8 cellular contexts compared by ENCODE assay signal in the genomic region with DNA sequence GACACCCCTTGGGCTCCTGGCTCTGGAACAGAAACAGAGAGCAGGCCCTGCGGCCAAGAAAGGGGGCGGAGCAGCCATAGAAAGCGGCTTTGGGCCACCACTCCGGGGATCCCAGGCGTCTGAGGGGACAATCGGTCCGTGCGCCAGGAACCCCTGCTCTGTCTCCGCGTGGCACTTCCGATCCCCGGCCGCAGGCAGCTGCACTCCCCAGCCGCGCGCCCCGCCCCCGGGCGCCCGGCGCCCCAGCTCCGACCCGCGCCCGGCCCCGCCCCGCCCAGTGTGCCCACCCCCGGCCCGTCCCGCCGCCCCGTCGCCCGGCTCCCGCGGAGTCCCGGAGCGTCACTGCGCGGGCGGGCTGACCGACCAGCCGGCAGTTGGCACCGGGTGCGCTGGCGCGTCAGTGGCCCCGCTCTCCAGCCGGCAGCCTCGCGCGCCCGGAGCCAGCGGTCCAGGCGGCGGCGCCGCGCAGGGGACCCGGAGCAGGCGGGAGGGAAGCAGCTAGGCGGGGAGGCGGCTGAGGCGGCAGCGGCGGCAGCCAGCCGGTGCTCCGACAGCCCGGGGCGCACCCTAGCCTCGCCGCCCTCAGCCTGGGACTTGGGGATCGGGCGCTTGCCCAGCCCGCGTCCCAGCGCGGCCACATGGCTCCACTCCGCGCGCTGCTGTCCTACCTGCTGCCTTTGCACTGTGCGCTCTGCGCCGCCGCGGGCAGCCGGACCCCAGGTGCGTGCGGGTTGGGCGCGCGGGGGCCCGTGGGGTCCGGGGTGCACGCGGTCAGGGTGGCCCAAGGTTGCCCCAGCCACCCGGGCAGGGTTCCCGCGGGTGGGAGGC. TPM values are rescaled to one million over a fixed set of nuclear protein-coding genes. Genes with fewer than 3 reads are reported as not detected.
DNase-seq lines count a peak whose midpoint lies in the region; ATAC-seq and TF ChIP-seq lines count a peak whose summit lies in the region.

A gene with protein sequence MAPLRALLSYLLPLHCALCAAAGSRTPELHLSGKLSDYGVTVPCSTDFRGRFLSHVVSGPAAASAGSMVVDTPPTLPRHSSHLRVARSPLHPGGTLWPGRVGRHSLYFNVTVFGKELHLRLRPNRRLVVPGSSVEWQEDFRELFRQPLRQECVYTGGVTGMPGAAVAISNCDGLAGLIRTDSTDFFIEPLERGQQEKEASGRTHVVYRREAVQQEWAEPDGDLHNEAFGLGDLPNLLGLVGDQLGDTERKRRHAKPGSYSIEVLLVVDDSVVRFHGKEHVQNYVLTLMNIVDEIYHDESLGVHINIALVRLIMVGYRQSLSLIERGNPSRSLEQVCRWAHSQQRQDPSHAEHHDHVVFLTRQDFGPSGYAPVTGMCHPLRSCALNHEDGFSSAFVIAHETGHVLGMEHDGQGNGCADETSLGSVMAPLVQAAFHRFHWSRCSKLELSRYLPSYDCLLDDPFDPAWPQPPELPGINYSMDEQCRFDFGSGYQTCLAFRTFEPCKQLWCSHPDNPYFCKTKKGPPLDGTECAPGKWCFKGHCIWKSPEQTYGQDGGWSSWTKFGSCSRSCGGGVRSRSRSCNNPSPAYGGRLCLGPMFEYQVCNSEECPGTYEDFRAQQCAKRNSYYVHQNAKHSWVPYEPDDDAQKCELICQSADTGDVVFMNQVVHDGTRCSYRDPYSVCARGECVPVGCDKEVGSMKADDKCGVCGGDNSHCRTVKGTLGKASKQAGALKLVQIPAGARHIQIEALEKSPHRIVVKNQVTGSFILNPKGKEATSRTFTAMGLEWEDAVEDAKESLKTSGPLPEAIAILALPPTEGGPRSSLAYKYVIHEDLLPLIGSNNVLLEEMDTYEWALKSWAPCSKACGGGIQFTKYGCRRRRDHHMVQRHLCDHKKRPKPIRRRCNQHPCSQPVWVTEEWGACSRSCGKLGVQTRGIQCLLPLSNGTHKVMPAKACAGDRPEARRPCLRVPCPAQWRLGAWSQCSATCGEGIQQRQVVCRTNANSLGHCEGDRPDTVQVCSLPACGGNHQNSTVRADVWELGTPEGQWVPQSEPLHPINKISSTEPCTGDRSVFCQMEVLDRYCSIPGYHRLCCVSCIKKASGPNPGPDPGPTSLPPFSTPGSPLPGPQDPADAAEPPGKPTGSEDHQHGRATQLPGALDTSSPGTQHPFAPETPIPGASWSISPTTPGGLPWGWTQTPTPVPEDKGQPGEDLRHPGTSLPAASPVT (plus strand): TSS at position 342 of the 828 bp plus-strand sequence. CDS start 297 bp downstream, at position 639.

- H3K4me1 ChIP-seq in RWPE2 (ENCODE audit: insufficient read depth, poor library complexity, severe bottlenecking) = peaks cover 10% of the 10 kb centered on the region

- ATAC-seq in RWPE2 (ENCODE audit: low read depth) (peak; percentile 58), GM18870 (IDR thresholded peaks at IDR 0.05; ENCODE audit: unreplicated experiment) (no peak)
- peak; percentile 26 for ATAC-seq in stimulated activated memory B cell treated with anti-CD40 and anti-IgM and Interleukin-4, amounts not matched to agents 10 μg/mL and 1 μg/mL and 100 μg/mL, for 72 hours

- no peak within 1 kb of the TSS for H3K27ac ChIP-seq in RWPE2 (ENCODE audit: poor library complexity, severe bottlenecking)
- H3K27ac ChIP-seq in layer of hippocampus (ENCODE audit: low read depth, low read length) = peak within 1 kb of the TSS; percentile 81

- no peaks in the 10 kb centered on the region for H3K9me3 Mint-ChIP-seq in T-helper 1 cell treated with Interleukin-12 subunit alpha and Interleukin-12 subunit beta and Interleukin-4 antibody, amounts not matched to agents 30 μg/mL and 1 μg/mL, for 36 hours
- H3K9me3 Mint-ChIP-seq in chondrocyte (ENCODE audit: low read depth) = no peaks in the 10 kb centered on the region
- H3K9me3 Mint-ChIP-seq in stimulated activated memory B cell treated with anti-CD40 and anti-IgM and Interleukin-4, amounts not matched to agents 10 μg/mL and 1 μg/mL and 100 μg/mL, for 72 hours = peaks cover 6% of the 10 kb centered on the region

- no peak within 1 kb of the TSS for H3K27ac Mint-ChIP-seq in T-helper 1 cell treated with Interleukin-12 subunit alpha and Interleukin-12 subunit beta and Interleukin-4 antibody, amounts not matched to agents 30 μg/mL and 1 μg/mL, for 36 hours
- peak within 1 kb of the TSS; percentile 90 for H3K27ac Mint-ChIP-seq in chondrocyte (ENCODE audit: unreplicated experiment)
- H3K27ac Mint-ChIP-seq in stimulated activated memory B cell treated with anti-CD40 and anti-IgM and Interleukin-4, amounts not matched to agents 10 μg/mL and 1 μg/mL and 100 μg/mL, for 72 hours = no peak within 1 kb of the TSS

- peaks cover 49% of the 10 kb centered on the region for H3K27me3 Mint-ChIP-seq in T-helper 1 cell treated with Interleukin-12 subunit alpha and Interleukin-12 subunit beta and Interleukin-4 antibody, amounts not matched to agents 30 μg/mL and 1 μg/mL, for 36 hours (ENCODE audit: low read depth)
- H3K27me3 Mint-ChIP-seq in chondrocyte (ENCODE audit: low read depth) = peaks cover 3% of the 10 kb centered on the region
- peaks cover 65% of the 10 kb centered on the region for H3K27me3 Mint-ChIP-seq in stimulated activated memory B cell treated with anti-CD40 and anti-IgM and Interleukin-4, amounts not matched to agents 10 μg/mL and 1 μg/mL and 100 μg/mL, for 72 hours

- no peaks in the 10 kb centered on the region for H3K36me3 Mint-ChIP-seq in T-helper 1 cell treated with Interleukin-12 subunit alpha and Interleukin-12 subunit beta and Interleukin-4 antibody, amounts not matched to agents 30 μg/mL and 1 μg/mL, for 36 hours (ENCODE audit: low read depth)
- peaks cover 1% of the 10 kb centered on the region for H3K36me3 Mint-ChIP-seq in chondrocyte (ENCODE audit: low read depth)
- H3K36me3 Mint-ChIP-seq in stimulated activated memory B cell treated with anti-CD40 and anti-IgM and Interleukin-4, amounts not matched to agents 10 μg/mL and 1 μg/mL and 100 μg/mL, for 72 hours = no peaks in the 10 kb centered on the region

- H3K4me3 ChIP-seq in RWPE2 (ENCODE audit: severe bottlenecking) = peak within 1 kb of the TSS; percentile 22

- peak within 1 kb of the TSS; percentile 47 for H3K4me3 Mint-ChIP-seq in T-helper 1 cell treated with Interleukin-12 subunit alpha and Interleukin-12 subunit beta and Interleukin-4 antibody, amounts not matched to agents 30 μg/mL and 1 μg/mL, for 36 hours
- peak within 1 kb of the TSS; percentile 86 for H3K4me3 Mint-ChIP-seq in chondrocyte (ENCODE audit: unreplicated experiment)
- H3K4me3 Mint-ChIP-seq in stimulated activated memory B cell treated with anti-CD40 and anti-IgM and Interleukin-4, amounts not matched to agents 10 μg/mL and 1 μg/mL and 100 μg/mL, for 72 hours = peak within 1 kb of the TSS; percentile 39

- peaks cover 5% of the 10 kb centered on the region for H3K27me3 ChIP-seq in RWPE2 (ENCODE audit: insufficient read depth, poor library complexity, severe bottlenecking)
- no peaks in the 10 kb centered on the region for H3K27me3 ChIP-seq in layer of hippocampus (ENCODE audit: control insufficient read depth, insufficient read depth, low read length)

- peaks cover 3% of the 10 kb centered on the region for H3K4me1 Mint-ChIP-seq in T-helper 1 cell treated with Interleukin-12 subunit alpha and Interleukin-12 subunit beta and Interleukin-4 antibody, amounts not matched to agents 30 μg/mL and 1 μg/mL, for 36 hours (ENCODE audit: low read depth)
- H3K4me1 Mint-ChIP-seq in chondrocyte (ENCODE audit: low read depth) = peaks cover 42% of the 10 kb centered on the region
- peaks cover 7% of the 10 kb centered on the region for H3K4me1 Mint-ChIP-seq in stimulated activated memory B cell treated with anti-CD40 and anti-IgM and Interleukin-4, amounts not matched to agents 10 μg/mL and 1 μg/mL and 100 μg/mL, for 72 hours

- H3K36me3 ChIP-seq in RWPE2 (ENCODE audit: low read depth) = no peaks in the 10 kb centered on the region

- no peaks in the 10 kb centered on the region for H3K9me3 ChIP-seq in RWPE2 (ENCODE audit: severe bottlenecking)

- DNase-seq in T-helper 1 cell = no peak
- no peak for DNase-seq in RWPE2 (ENCODE audit: low spot score)
- DNase-seq in chondrocyte (ENCODE audit: low spot score) = peak; percentile 89
- DNase-seq in NCI-H1048 (lab: John Stamatoyannopoulos, UW) = no peak

- no peak for TF ChIP-seq CTCF in RWPE2 (IDR thresholded peaks at IDR 0.05; ENCODE audit: poor library complexity, severe bottlenecking)
- TF ChIP-seq CTCF in chondrocyte (IDR thresholded peaks at IDR 0.05) = no peak

RNA-seq across cellular contexts. Expression of the gene that starts here (rescaled TPM):
- total RNA-seq in chondrocyte = 7.7 to 9.2 TPM (median 8.7 TPM) in 3 replicates
